In genomic region chr9:5551368-5551767, GRCh38 we compare ENCODE assay signal across 21 cellular contexts. TPM values are rescaled to one million over a fixed set of nuclear protein-coding genes. Genes with fewer than 3 reads are reported as not detected.
DNase-seq lines count a peak whose midpoint lies in the region; ATAC-seq, FAIRE-seq and TF ChIP-seq lines count a peak whose summit lies in the region.
"Had no signal": no experiment of that assay in that cellular context is flagged by ENCODE, and none has a peak within 500 bp of the region (broad histone marks: within the 10 kb centered on the region; RNA-seq: fewer than 3 reads in every experiment).

No MANE protein-coding gene starts in this region.

- no peaks in the 10 kb centered on the region for H4K20me1 ChIP-seq in SK-N-SH (ENCODE audit: insufficient read depth)
- no peaks in the 10 kb centered on the region for H4K20me1 ChIP-seq in osteoblast (ENCODE audit: insufficient read depth, low read length)

- no peak for TF ChIP-seq RAD21 in SK-N-SH (IDR thresholded peaks at IDR 0.05; ENCODE audit: low read length)

- FAIRE-seq in small intestine (lab: Jason Lieb, UNC): no peak
- FAIRE-seq: A549, D721Med, G401.6, GM12891, GM19239, HTR-8/SVneo had no signal

- H3K4me1 ChIP-seq in SK-N-SH (ENCODE audit: control insufficient read depth in 1 of 2, insufficient read depth in 2 of 2, low read depth in 1 of 2, low read length in 1 of 2): peaks cover 0 to 49% of the 10 kb centered on the region in 2 experiments; a peak in 2 of 4 replicates
- peaks cover 51% of the 10 kb centered on the region for H3K4me1 ChIP-seq in osteoblast (ENCODE audit: insufficient read depth, low read length)
- no peaks in the 10 kb centered on the region for H3K4me1 ChIP-seq in small intestine (ENCODE audit: control insufficient read depth in 2 of 2, insufficient read depth in 1 of 2, low read depth in 1 of 2, low read length in 1 of 2)
- H3K4me1 ChIP-seq: A549, Caco-2 had no signal

- H3K36me3 ChIP-seq in SK-N-SH (replicated peaks in 1 of 2; ENCODE audit: control insufficient read depth in 1 of 2, insufficient read depth in 2 of 2, low read length in 1 of 2): peaks cover 0 to 10% of the 10 kb centered on the region in 2 experiments
- no peaks in the 10 kb centered on the region for H3K36me3 ChIP-seq in osteoblast (ENCODE audit: insufficient read depth, low read length)
- H3K36me3 ChIP-seq in small intestine (ENCODE audit: control insufficient read depth in 2 of 2, insufficient read depth in 2 of 2, low read length in 2 of 2): no peaks in the 10 kb centered on the region

- H2AFZ ChIP-seq in SK-N-SH (ENCODE audit: low read depth): no peak overlapping the region
- H2AFZ ChIP-seq in osteoblast (ENCODE audit: low read length): no peak overlapping the region
- H2AFZ ChIP-seq: GM23248 had no signal

- no peaks in the 10 kb centered on the region for H3K9me3 ChIP-seq in SK-N-SH
- no peaks in the 10 kb centered on the region for H3K9me3 ChIP-seq in osteoblast (ENCODE audit: low read depth, low read length)
- no peaks in the 10 kb centered on the region for H3K9me3 ChIP-seq in small intestine (ENCODE audit: control insufficient read depth, low read depth)
- H3K9me3 ChIP-seq: A549, Caco-2 had no signal

- no peaks in the 10 kb centered on the region for H3K27me3 ChIP-seq in SK-N-SH (ENCODE audit: insufficient read depth)
- H3K27me3 ChIP-seq in osteoblast (ENCODE audit: insufficient read depth, low read length): no peaks in the 10 kb centered on the region
- H3K27me3 ChIP-seq in small intestine (ENCODE audit: control insufficient read depth in 2 of 2, insufficient read depth in 2 of 2, low read length in 2 of 2): no peaks in the 10 kb centered on the region

- 86% methylated on average over 3 of the region's 3 CpGs for WGBS in SK-N-SH (ENCODE audit: low lambda C conversion rate)
- WGBS in small intestine, 3 donors: 86 to 93% (median 89%) methylated on average over 3 of the region's 3 CpGs

- DNase-seq in SK-N-SH (no peak), epithelial cell of esophagus (ENCODE audit: low read depth) (peak; percentile 46), osteoblast (ENCODE audit: insufficient read length, low spot score, missing footprints) (no peak), Kasumi-1 (lab: John Stamatoyannopoulos, UW) (no peak), small intestine (no peak), substantia nigra (lab: John Stamatoyannopoulos, UW) (no peak)
- DNase-seq: AML-193; Caco-2; CD4-positive, alpha-beta T cell; GM23248; HCEC 1CT had no signal

- no peak for TF ChIP-seq EP300 in SK-N-SH (IDR thresholded peaks at IDR 0.05; ENCODE audit: borderline replicate concordance in 1 of 2, low read depth in 1 of 2, low read length in 1 of 2)

- no peak overlapping the region for H3K4me3 ChIP-seq in SK-N-SH (ENCODE audit: low read depth in 2 of 2, low read length in 1 of 2)
- no peak overlapping the region for H3K4me3 ChIP-seq in epithelial cell of esophagus (ENCODE audit: low read length)
- no peak overlapping the region for H3K4me3 ChIP-seq in osteoblast (ENCODE audit: insufficient read depth, low read length)
- H3K4me3 ChIP-seq in small intestine (ENCODE audit: low read depth in 1 of 2, low read length in 2 of 2): no peak overlapping the region
- H3K4me3 ChIP-seq: A549, GM23248 had no signal

- POLR2A ChIA-PET in SK-N-SH (lab: Yijun Ruan, JAX): no interaction called here

- no peak for ATAC-seq in SK-N-SH treated with all-trans-retinoic acid at 6 μM for 48 hours
- ATAC-seq in GM19467 (IDR thresholded peaks at IDR 0.05; ENCODE audit: unreplicated experiment): no peak
- ATAC-seq: A549 had no signal

- peak overlapping the region in 1 of 2 experiments; percentile 97; a peak in 2 of 4 replicates for H3K27ac ChIP-seq in SK-N-SH (ENCODE audit: low read depth in 2 of 2, low read length in 1 of 2)
- H3K27ac ChIP-seq in osteoblast (ENCODE audit: low read depth, low read length): peak overlapping the region; percentile 75
- H3K27ac ChIP-seq in small intestine (ENCODE audit: low read depth in 1 of 2, low read length in 1 of 2): no peak overlapping the region
- H3K27ac ChIP-seq in substantia nigra (ENCODE audit: low read depth, low read length, poor library complexity, severe bottlenecking): no peak overlapping the region
- H3K27ac ChIP-seq: 22Rv1, A549, C4-2B, GM23248 had no signal

- no peaks in the 10 kb centered on the region for H3K9me2 ChIP-seq in SK-N-SH

- CTCF ChIA-PET in SK-N-SH (lab: Yijun Ruan, JAX): interaction anchor here (0.9 kb wide), 1 partner anchor 101 kb away, joined by 4 read pairs; the partner anchor contains the start of gene CD274

- no peaks in the 10 kb centered on the region for H3K79me2 ChIP-seq in SK-N-SH (ENCODE audit: insufficient read depth)
- H3K79me2 ChIP-seq in osteoblast (ENCODE audit: insufficient read depth, low read length): no peaks in the 10 kb centered on the region

- TF ChIP-seq CTCF in SK-N-SH (IDR thresholded peaks at IDR 0.05): no peak
- no peak for TF ChIP-seq CTCF in epithelial cell of esophagus (IDR thresholded peaks at IDR 0.05; ENCODE audit: insufficient read depth, low read depth, low read length, missing control alignments)
- TF ChIP-seq CTCF in osteoblast (IDR thresholded peaks at IDR 0.05; ENCODE audit: extremely low read depth, low read depth, low read length): no peak

- H3F3A ChIP-seq in SK-N-SH (replicated peaks; ENCODE audit: insufficient read depth): peaks cover 33% of the 10 kb centered on the region

- H3K4me2 ChIP-seq in SK-N-SH (peak overlapping the region; percentile 12; the same call in 1 of the 2 replicates), osteoblast (ENCODE audit: insufficient read depth, low read length) (no peak overlapping the region)
- H3K4me2 ChIP-seq: A549 had no signal

- no peak overlapping the region for H3K9ac ChIP-seq in SK-N-SH
- H3K9ac ChIP-seq: GM23248 had no signal

TF ChIP-seq in SK-N-SH, 30 proteins besides CTCF, POLR2A, EP300 and RAD21 (continues in another document):
- no peak for TF ChIP-seq POLR2AphosphoS5 (IDR thresholded peaks at IDR 0.05; ENCODE audit: low read depth, low read length)
- TF ChIP-seq TAF1 (IDR thresholded peaks at IDR 0.05; ENCODE audit: borderline replicate concordance, low read depth, low read length): no peak
- TF ChIP-seq RCOR1 (IDR thresholded peaks at IDR 0.05; ENCODE audit: low read length): no peak
- no peak for TF ChIP-seq REST (IDR thresholded peaks at IDR 0.05; ENCODE audit: low read depth, low read length)

TF ChIP-seq in SK-N-SH treated with all-trans-retinoic acid at 6 μM for 48 hours, 23 proteins besides CTCF, POLR2A, EP300 and RAD21 (continues in another document):
- TF ChIP-seq ZNF8 (CRISPR knock-in tag; IDR thresholded peaks at IDR 0.05): no peak
- TF ChIP-seq SNAI2 (CRISPR knock-in tag; IDR thresholded peaks at IDR 0.05): no peak
- no peak for TF ChIP-seq ZFP30 (CRISPR knock-in tag; IDR thresholded peaks at IDR 0.05)
- no peak for TF ChIP-seq ZNF70 (CRISPR knock-in tag; IDR thresholded peaks at IDR 0.05)
- no peak for TF ChIP-seq RARB (CRISPR knock-in tag; IDR thresholded peaks at IDR 0.05)
- TF ChIP-seq, protein P1, sequence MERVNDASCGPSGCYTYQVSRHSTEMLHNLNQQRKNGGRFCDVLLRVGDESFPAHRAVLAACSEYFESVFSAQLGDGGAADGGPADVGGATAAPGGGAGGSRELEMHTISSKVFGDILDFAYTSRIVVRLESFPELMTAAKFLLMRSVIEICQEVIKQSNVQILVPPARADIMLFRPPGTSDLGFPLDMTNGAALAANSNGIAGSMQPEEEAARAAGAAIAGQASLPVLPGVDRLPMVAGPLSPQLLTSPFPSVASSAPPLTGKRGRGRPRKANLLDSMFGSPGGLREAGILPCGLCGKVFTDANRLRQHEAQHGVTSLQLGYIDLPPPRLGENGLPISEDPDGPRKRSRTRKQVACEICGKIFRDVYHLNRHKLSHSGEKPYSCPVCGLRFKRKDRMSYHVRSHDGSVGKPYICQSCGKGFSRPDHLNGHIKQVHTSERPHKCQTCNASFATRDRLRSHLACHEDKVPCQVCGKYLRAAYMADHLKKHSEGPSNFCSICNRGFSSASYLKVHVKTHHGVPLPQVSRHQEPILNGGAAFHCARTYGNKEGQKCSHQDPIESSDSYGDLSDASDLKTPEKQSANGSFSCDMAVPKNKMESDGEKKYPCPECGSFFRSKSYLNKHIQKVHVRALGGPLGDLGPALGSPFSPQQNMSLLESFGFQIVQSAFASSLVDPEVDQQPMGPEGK (CRISPR knock-in tag; IDR thresholded peaks at IDR 0.05; ENCODE audit: borderline replicate concordance): no peak
- no peak for TF ChIP-seq TCF4 (CRISPR knock-in tag; IDR thresholded peaks at IDR 0.05; ENCODE audit: borderline replicate concordance)
- no peak for TF ChIP-seq GLIS3 (CRISPR knock-in tag; IDR thresholded peaks at IDR 0.05)
- TF ChIP-seq BACH2 (CRISPR knock-in tag; IDR thresholded peaks at IDR 0.05; ENCODE audit: borderline replicate concordance): no peak
- TF ChIP-seq TOX (CRISPR knock-in tag; IDR thresholded peaks at IDR 0.05; ENCODE audit: borderline replicate concordance): no peak
- TF ChIP-seq ISL1 (CRISPR knock-in tag; IDR thresholded peaks at IDR 0.05): no peak
- TF ChIP-seq ZC3H10 (CRISPR knock-in tag; IDR thresholded peaks at IDR 0.05): no peak
- no peak for TF ChIP-seq ZFP3 (CRISPR knock-in tag; IDR thresholded peaks at IDR 0.05)
- TF ChIP-seq, protein P2, sequence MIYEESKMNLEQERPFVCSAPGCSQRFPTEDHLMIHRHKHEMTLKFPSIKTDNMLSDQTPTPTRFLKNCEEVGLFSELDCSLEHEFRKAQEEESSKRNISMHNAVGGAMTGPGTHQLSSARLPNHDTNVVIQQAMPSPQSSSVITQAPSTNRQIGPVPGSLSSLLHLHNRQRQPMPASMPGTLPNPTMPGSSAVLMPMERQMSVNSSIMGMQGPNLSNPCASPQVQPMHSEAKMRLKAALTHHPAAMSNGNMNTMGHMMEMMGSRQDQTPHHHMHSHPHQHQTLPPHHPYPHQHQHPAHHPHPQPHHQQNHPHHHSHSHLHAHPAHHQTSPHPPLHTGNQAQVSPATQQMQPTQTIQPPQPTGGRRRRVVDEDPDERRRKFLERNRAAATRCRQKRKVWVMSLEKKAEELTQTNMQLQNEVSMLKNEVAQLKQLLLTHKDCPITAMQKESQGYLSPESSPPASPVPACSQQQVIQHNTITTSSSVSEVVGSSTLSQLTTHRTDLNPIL (CRISPR knock-in tag; IDR thresholded peaks at IDR 0.05; ENCODE audit: low read depth): no peak

RNA-seq across cellular contexts. Expression of gene PDCD1LG2, which starts 41.0 kb away (rescaled TPM):
- polyA plus RNA-seq in SK-N-SH (2012; rRNA removed): 11.1 and 19.4 TPM in 2 replicates
- 12.8 and 15.3 TPM in 2 replicates for polyA plus RNA-seq in SK-N-SH (2012; cell fraction: cytosol; rRNA removed)
- polyA plus RNA-seq in SK-N-SH (2012; cell fraction: nucleus; rRNA removed): 8.5 and 17.6 TPM in 2 replicates
- 4.7 and 5.3 TPM in 2 replicates for total RNA-seq in osteoblast
- under 1 TPM in 1 of 3 donors, not detected in 2; 0.42 TPM for polyA plus RNA-seq in small intestine
- total RNA-seq: Caco-2 had no signal

Comparison
In these comparisons a context has a peak if more than half of its experiments do, and no peak if none do; other contexts are left out.
1. RNA of gene PDCD1LG2, which starts 41.0 kb away (polyA plus RNA-seq): 8.5 to 19.4 TPM in SK-N-SH; 0.42 TPM in small intestine; every median in the first group is over 4 times any median in the second.